31 cellular contexts compared by ENCODE assay signal in genomic region chr6:85092224-85092623, GRCh38.
"Had no signal": no experiment of that assay in that cellular context is flagged by ENCODE, and none has a peak within 500 bp of the region (broad histone marks: within the 10 kb centered on the region; RNA-seq: fewer than 3 reads in every experiment).

No MANE protein-coding gene starts in this region.

- DNase-seq: activated B cell treated with CpG ODN at 0.5 μM for 24 hours; activated CD4-positive, alpha-beta memory T cell treated with anti-CD3 and anti-CD28 coated beads for 36 hours; activated CD4-positive, alpha-beta T cell treated with anti-CD3 and anti-CD28 coated beads for 4 hours; activated CD4-positive, alpha-beta T cell treated with anti-CD3 and anti-CD28 coated beads, Interleukin-2, amount 50 U/mL, for 1 hour; activated CD4-positive, CD25-positive, alpha-beta regulatory T cell treated with anti-CD3 and anti-CD28 coated beads, Interleukin-2, amount 50 U/mL, for 72 hours; activated CD8-positive, alpha-beta memory T cell treated with anti-CD3 and anti-CD28 coated beads, Interleukin-2, amount 50 U/mL, for 4 hours; activated gamma-delta T cell treated with Interleukin-2 at 50 U/mL for 16 hours; activated naive CD4-positive, alpha-beta T cell treated with anti-CD3 and anti-CD28 coated beads for 36 hours; activated naive CD8-positive, alpha-beta T cell treated with anti-CD3 and anti-CD28 coated beads, Interleukin-2, amount 50 U/mL, for 24 hours; activated T-cell treated with anti-CD3 and anti-CD28 coated beads for 4 hours; activated T-cell treated with anti-CD3 and anti-CD28 coated beads, Interleukin-2, amount 50 U/mL, for 4 hours; anterior cingulate cortex; caudate nucleus; cerebellar nuclear complex; Kasumi-1; KG1; MM.1S; MV-4-11; NCI-H1092; NCI-H1436 treated with DMSO at 0.1 percent for 48 hours; NCI-H1694 treated with DMSO at 0.1 percent for 48 hours; NCI-H2029; NCI-H345; NCI-H524 treated with DMSO at 0.1 percent for 48 hours; NCI-H748 treated with DMSO at 0.1 percent for 48 hours; NK-92 treated with Interleukin-12 subunit alpha and Interleukin-12 subunit beta, amount 100 ng/mL, for 24 hours; Right ventricle myocardium superior; SW 1271; T-helper 1 cell; T-helper 2 cell; T-helper 9 cell had no signal
